16 cellular contexts compared by ENCODE assay signal in genomic region chr11:61083601-61084147, GRCh38. TPM values are rescaled to one million over a fixed set of nuclear protein-coding genes. Genes with fewer than 3 reads are reported as not detected.
A peak's percentile ranks its signal among the peaks of the same experiment; 100 is the strongest.
DNase-seq lines count a peak whose midpoint lies in the region; ATAC-seq and TF ChIP-seq lines count a peak whose summit lies in the region.
"Had no signal": no experiment of that assay in that cellular context is flagged by ENCODE, and none has a peak within 500 bp of the region (broad histone marks: within the 10 kb centered on the region; RNA-seq: fewer than 3 reads in every experiment).

No MANE protein-coding gene starts in this region.

- no peak for TF ChIP-seq CTCF in PC-3 (conservative IDR thresholded peaks at IDR 0.05; ENCODE audit: low read depth, low read length)

- no peak overlapping the region for H2AFZ ChIP-seq in PC-3 (ENCODE audit: low read length)

- intact Hi-C loops in PC-3 (cut with micrococcal nuclease) (no loop called here), aorta (cut with DNase I) (loop anchor here in 1 of 2 donors (5.0 kb wide), 1 partner anchor 36 kb away; no protein-coding TSS in a partner anchor)

- H3F3A ChIP-seq in PC-3 (ENCODE audit: low read length, unreplicated experiment) = no peaks in the 10 kb centered on the region

- peak overlapping the region; percentile 4 for H3K4me3 Mint-ChIP-seq in natural killer cell treated with Interleukin-12 subunit alpha and Interleukin-12 subunit beta and Interleukin-15 and Interleukin-18, amount 100 ng/mL, for 72 hours

- peak; percentile 10 for DNase-seq in D341Med (ENCODE audit: low spot score)
- peak; percentile 64 for DNase-seq in T-helper 22 cell (ENCODE audit: low read depth)
- peak; percentile 63 for DNase-seq in activated effector memory CD4-positive, alpha-beta T cell treated with Interleukin-2 at 50 U/mL for 16 hours
- DNase-seq in natural killer cell treated with Interleukin-12 subunit alpha and Interleukin-12 subunit beta and Interleukin-15 and Interleukin-18, amount 100 ng/mL, for 72 hours (ENCODE audit: low spot score) = no peak
- no peak for DNase-seq in PC-3
- DNase-seq in GDM1 (lab: John Stamatoyannopoulos, UW) = no peak
- DNase-seq in aorta = no peak
- DNase-seq: AML-193, erythroblast, mesendoderm, NCI-H2029 treated with DMSO at 0.1 percent for 48 hours, RPMI8226 had no signal

- CTCF ChIA-PET in PC-3 (lab: Charles Lee) = no interaction called here

- no peaks in the 10 kb centered on the region for H3K79me2 ChIP-seq in PC-3 (ENCODE audit: low read length)

- H3K4me3 ChIP-seq in PC-3 (ENCODE audit: low read length) (no peak overlapping the region), aorta (ENCODE audit: low read length in 2 of 2) (no peak overlapping the region)
- H3K4me3 ChIP-seq: prostate gland had no signal

- H3K4me1 Mint-ChIP-seq in natural killer cell treated with Interleukin-12 subunit alpha and Interleukin-12 subunit beta and Interleukin-15 and Interleukin-18, amount 100 ng/mL, for 72 hours (ENCODE audit: low read depth in 2 of 2) = peaks cover 17% of the 10 kb centered on the region in 2 donors

- peak overlapping the region; percentile 42 to 52 for H3K27ac Mint-ChIP-seq in natural killer cell treated with Interleukin-12 subunit alpha and Interleukin-12 subunit beta and Interleukin-15 and Interleukin-18, amount 100 ng/mL, for 72 hours

- H3K27me3 ChIP-seq in PC-3 (ENCODE audit: low read length) = 0 out of 2 replicates have a peak, but pooled peaks cover 8% of the 10 kb centered on the region
- no peaks in the 10 kb centered on the region for H3K27me3 ChIP-seq in aorta (ENCODE audit: control insufficient read depth in 1 of 2, insufficient read depth in 2 of 2, low read length in 1 of 2)

- 84 to 86% methylated on average over 13 of the region's 13 CpGs for WGBS in aorta, 2 donors

- H3K9me2 ChIP-seq in PC-3 (replicated peaks; ENCODE audit: low read length) = no peaks in the 10 kb centered on the region

- peaks cover 4% of the 10 kb centered on the region for H3K9me3 Mint-ChIP-seq in natural killer cell treated with Interleukin-12 subunit alpha and Interleukin-12 subunit beta and Interleukin-15 and Interleukin-18, amount 100 ng/mL, for 72 hours

- no peaks in the 10 kb centered on the region for H3K4me1 ChIP-seq in PC-3 (ENCODE audit: insufficient read depth, low read length)
- no peaks in the 10 kb centered on the region for H3K4me1 ChIP-seq in aorta (ENCODE audit: control insufficient read depth in 1 of 2, insufficient read depth in 2 of 2, low read length in 2 of 2)
- H3K4me1 ChIP-seq: prostate gland had no signal

- H3K27me3 Mint-ChIP-seq in natural killer cell treated with Interleukin-12 subunit alpha and Interleukin-12 subunit beta and Interleukin-15 and Interleukin-18, amount 100 ng/mL, for 72 hours = peaks cover 0 to 2% of the 10 kb centered on the region in 2 donors

- H3K9me3 ChIP-seq in PC-3 (ENCODE audit: low read length) = no peaks in the 10 kb centered on the region
- H3K9me3 ChIP-seq in aorta (ENCODE audit: control insufficient read depth, low read length) = no peaks in the 10 kb centered on the region
- H3K9me3 ChIP-seq: prostate gland had no signal

- H3K4me2 ChIP-seq in PC-3 (ENCODE audit: low read length) = no peak overlapping the region

- H4K20me1 ChIP-seq in PC-3 (ENCODE audit: low read length) = no peaks in the 10 kb centered on the region

- no peak overlapping the region for H3K9ac ChIP-seq in PC-3 (ENCODE audit: low read length)

- POLR2A ChIA-PET in PC-3 (lab: Charles Lee; ENCODE audit: unreplicated experiment) = no interaction called here

- no TSS peak for BruUV-seq in PC-3 (replicated peaks; lab: Mats Ljungman, UMichigan)

- ATAC-seq in natural killer cell treated with Interleukin-12 subunit alpha and Interleukin-12 subunit beta and Interleukin-15 and Interleukin-18, amount 100 ng/mL, for 72 hours = peak; percentile 66 to 68
- ATAC-seq in PC-3 (no peak), GM19452 (IDR thresholded peaks at IDR 0.05; ENCODE audit: unreplicated experiment) (no peak), aorta (ENCODE audit: low FRiP score) (no peak)

- H3K27ac ChIP-seq in PC-3 (ENCODE audit: low read length) (no peak overlapping the region), aorta (ENCODE audit: low read depth in 1 of 2, low read length in 2 of 2) (no peak overlapping the region)
- H3K27ac ChIP-seq: prostate gland, VCaP had no signal

- H3K36me3 Mint-ChIP-seq in natural killer cell treated with Interleukin-12 subunit alpha and Interleukin-12 subunit beta and Interleukin-15 and Interleukin-18, amount 100 ng/mL, for 72 hours = no peaks in the 10 kb centered on the region

- H3K36me3 ChIP-seq in PC-3 (ENCODE audit: low read depth, low read length) = no peaks in the 10 kb centered on the region
- no peaks in the 10 kb centered on the region for H3K36me3 ChIP-seq in aorta (ENCODE audit: control insufficient read depth in 1 of 2, insufficient read depth in 2 of 2, low read length in 1 of 2)
- H3K36me3 ChIP-seq: prostate gland had no signal

RNA-seq across cellular contexts. Expression of gene CD5, which starts 18.6 kb away (rescaled TPM):
- 10 to 100 TPM in 1 of 2 donors, 1 to 10 TPM in 1; 2.7 to 16.5 TPM for total RNA-seq in natural killer cell treated with Interleukin-12 subunit alpha and Interleukin-12 subunit beta and Interleukin-15 and Interleukin-18, amount 100 ng/mL, for 72 hours
- total RNA-seq in PC-3 (2014; rRNA removed) (0.11 and 0.12 TPM in 2 replicates), aorta (1 to 10 TPM in 1 of 2 donors, under 1 TPM in 1; 0.58 to 1.7 TPM)
- under 1 TPM in 1 of 2 donors, not detected in 1; 0.67 TPM for polyA plus RNA-seq in aorta
- total RNA-seq: urinary bladder had no signal

Comparison
In these comparisons a context has a peak if more than half of its experiments do, and no peak if none do; other contexts are left out.
1. DNase-seq: peak in D341Med (single experiment), T-helper 22 cell (single experiment) and activated effector memory CD4-positive, alpha-beta T cell treated with Interleukin-2 at 50 U/mL for 16 hours (single experiment); none in natural killer cell treated with Interleukin-12 subunit alpha and Interleukin-12 subunit beta and Interleukin-15 and Interleukin-18, amount 100 ng/mL, for 72 hours (single experiment), PC-3 (single experiment), GDM1 (single experiment) and aorta (0 of 2).
2. ATAC-seq: peak in natural killer cell treated with Interleukin-12 subunit alpha and Interleukin-12 subunit beta and Interleukin-15 and Interleukin-18, amount 100 ng/mL, for 72 hours (2 of 2); none in PC-3 (single experiment), GM19452 (single experiment) and aorta (single experiment).